ENCODE assay signal across 15 cellular contexts in genomic region chr9:27351438-27351837, GRCh38. TPM values are rescaled to one million over a fixed set of nuclear protein-coding genes. Genes with fewer than 3 reads are reported as not detected.
DNase-seq lines count a peak whose midpoint lies in the region; ATAC-seq and TF ChIP-seq lines count a peak whose summit lies in the region.
"Had no signal": no experiment of that assay in that cellular context is flagged by ENCODE, and none has a peak within 500 bp of the region (broad histone marks: within the 10 kb centered on the region; RNA-seq: fewer than 3 reads in every experiment).

No MANE protein-coding gene starts in this region.

- H3K27me3 Mint-ChIP-seq in stimulated activated naive B cell treated with anti-CD40 and anti-IgM and Interleukin-4, amounts not matched to agents 10 μg/mL and 1 μg/mL and 100 μg/mL, for 72 hours, result no peaks in the 10 kb centered on the region
- H3K27me3 Mint-ChIP-seq: activated CD4-positive, alpha-beta T cell treated with anti-CD3 and anti-CD28 coated beads, Interleukin-2, amount 10 ng/mL, durations not matched to agents 24 days and 14 days had no signal

- ATAC-seq in stimulated activated naive B cell treated with anti-CD40 and anti-IgM and Interleukin-4, amounts not matched to agents 10 μg/mL and 1 μg/mL and 100 μg/mL, for 72 hours (replicated peaks), result no peak
- no peak for ATAC-seq in left lobe of liver

- no peak for TF ChIP-seq CTCF in vagina (IDR thresholded peaks at IDR 0.05)
- no peak for TF ChIP-seq CTCF in GM13976 (IDR thresholded peaks at IDR 0.05; ENCODE audit: borderline replicate concordance, control extremely low read depth, extremely low read depth, insufficient read depth, missing control alignments)

- no peaks in the 10 kb centered on the region for H3K27me3 ChIP-seq in vagina

- in situ Hi-C loops in GM13976 (cut with MboI; ENCODE audit: low sequenced_read_pairs, unreplicated experiment), result no loop called here

- no peaks in the 10 kb centered on the region for H3K9me3 Mint-ChIP-seq in stimulated activated naive B cell treated with anti-CD40 and anti-IgM and Interleukin-4, amounts not matched to agents 10 μg/mL and 1 μg/mL and 100 μg/mL, for 72 hours

- H3K4me1 Mint-ChIP-seq in stimulated activated naive B cell treated with anti-CD40 and anti-IgM and Interleukin-4, amounts not matched to agents 10 μg/mL and 1 μg/mL and 100 μg/mL, for 72 hours, result peaks cover 35 to 70% of the 10 kb centered on the region in 2 donors

- peaks cover 7 to 11% of the 10 kb centered on the region in 2 donors for H3K36me3 Mint-ChIP-seq in stimulated activated naive B cell treated with anti-CD40 and anti-IgM and Interleukin-4, amounts not matched to agents 10 μg/mL and 1 μg/mL and 100 μg/mL, for 72 hours

- peak overlapping the region; percentile 90 for H3K27ac Mint-ChIP-seq in stimulated activated naive B cell treated with anti-CD40 and anti-IgM and Interleukin-4, amounts not matched to agents 10 μg/mL and 1 μg/mL and 100 μg/mL, for 72 hours
- H3K27ac Mint-ChIP-seq: activated CD4-positive, alpha-beta T cell treated with anti-CD3 and anti-CD28 coated beads, Interleukin-2, amount 10 ng/mL, durations not matched to agents 24 days and 14 days had no signal

- peaks cover 30% of the 10 kb centered on the region for H3K4me1 ChIP-seq in vagina
- H3K4me1 ChIP-seq: prostate gland had no signal

- H3K27ac ChIP-seq in vagina, result no peak overlapping the region
- H3K27ac ChIP-seq: prostate gland had no signal

- DNase-seq in NCI-H146 (lab: John Stamatoyannopoulos, UW) (peak; percentile 68), anterior cingulate cortex (lab: John Stamatoyannopoulos, UW) (peak in 49 of 58 donors; percentile 16 to 93 (median 72)), hippocampal formation (lab: John Stamatoyannopoulos, UW) (peak; percentile 82 to 91), left lobe of liver (ENCODE audit: low spot score) (no peak), DMS114 treated with DMSO at 0.1 percent for 48 hours (lab: John Stamatoyannopoulos, UW; ENCODE audit: unreplicated experiment) (no peak), vagina (ENCODE audit: extremely low spot score in 2 of 2) (no peak), GM13976 (ENCODE audit: low spot score) (no peak)
- no peak for DNase-seq in stimulated activated naive B cell treated with anti-CD40 and anti-IgM and Interleukin-4, amounts not matched to agents 10 μg/mL and 1 μg/mL and 100 μg/mL, for 72 hours
- DNase-seq: activated CD4-positive, alpha-beta T cell treated with anti-CD3 and anti-CD28 coated beads, Interleukin-2, amount 10 ng/mL, durations not matched to agents 24 days and 14 days; activated effector memory CD4-positive, alpha-beta T cell treated with Interleukin-2 at 50 U/mL for 16 hours; NCI-H1092; NK-92 treated with Interleukin-12 subunit alpha and Interleukin-12 subunit beta, amount 100 ng/mL, for 24 hours; stimulated activated CD4-positive, alpha-beta T cell treated with anti-CD3 and anti-CD28 coated beads, Interleukin-4, amount 100 ng/mL, for 4 hours had no signal

- TF ChIP-seq POLR2A in vagina (IDR thresholded peaks at IDR 0.05), result no peak

- intact Hi-C loops in vagina (cut with DNase I), result no loop called here

- H3K36me3 ChIP-seq in vagina, result no peaks in the 10 kb centered on the region
- H3K36me3 ChIP-seq: prostate gland had no signal

- H3K4me3 ChIP-seq in vagina, result no peak overlapping the region
- H3K4me3 ChIP-seq: lung, prostate gland had no signal

- H3K4me3 Mint-ChIP-seq in stimulated activated naive B cell treated with anti-CD40 and anti-IgM and Interleukin-4, amounts not matched to agents 10 μg/mL and 1 μg/mL and 100 μg/mL, for 72 hours, result no peak overlapping the region
- H3K4me3 Mint-ChIP-seq: activated CD4-positive, alpha-beta T cell treated with anti-CD3 and anti-CD28 coated beads, Interleukin-2, amount 10 ng/mL, durations not matched to agents 24 days and 14 days had no signal

- no peaks in the 10 kb centered on the region for H3K9me3 ChIP-seq in vagina
- H3K9me3 ChIP-seq: prostate gland had no signal

RNA-seq across cellular contexts. Expression of gene EQTN, which starts 54.5 kb away (rescaled TPM):
- total RNA-seq in left lobe of liver, result not detected
- total RNA-seq in vagina, result not detected
- total RNA-seq: activated CD4-positive, alpha-beta T cell treated with anti-CD3 and anti-CD28 coated beads, Interleukin-2, amount 10 ng/mL, durations not matched to agents 24 days and 14 days had no signal

Comparison
In these comparisons a context has a peak if more than half of its experiments do, and no peak if none do; other contexts are left out.
1. DNase-seq: peak in NCI-H146 (single experiment), anterior cingulate cortex (49 of 58) and hippocampal formation (2 of 2); none in stimulated activated naive B cell treated with anti-CD40 and anti-IgM and Interleukin-4, amounts not matched to agents 10 μg/mL and 1 μg/mL and 100 μg/mL, for 72 hours (single experiment), left lobe of liver (single experiment), DMS114 treated with DMSO at 0.1 percent for 48 hours (single experiment), vagina (0 of 2) and GM13976 (single experiment).